Comparison of ENCODE assay signal across 18 cellular contexts in the genomic region with DNA sequence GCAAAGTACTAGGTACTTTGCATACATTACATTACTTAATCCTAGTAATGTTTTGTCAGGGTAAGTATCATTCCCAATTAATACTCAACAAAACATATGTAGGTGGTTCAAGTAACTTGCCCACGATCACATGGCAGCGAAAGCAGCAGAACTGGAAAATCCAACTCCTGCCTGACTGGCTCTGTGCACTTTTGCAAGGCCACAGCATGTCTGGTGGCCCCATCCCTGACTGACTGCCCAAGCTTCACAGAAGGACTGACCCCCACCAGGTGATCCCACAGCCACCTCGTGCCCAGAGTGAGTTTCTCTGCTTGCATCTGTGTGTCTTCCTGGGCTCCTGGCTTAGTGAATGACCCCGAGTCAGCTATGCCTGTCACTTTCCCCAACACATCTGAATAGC. TPM values are rescaled to one million over a fixed set of nuclear protein-coding genes. Genes with fewer than 3 reads are reported as not detected.
DNase-seq lines count a peak whose midpoint lies in the region; TF ChIP-seq lines count a peak whose summit lies in the region.
"Had no signal": no experiment of that assay in that cellular context is flagged by ENCODE, and none has a peak within 500 bp of the region (broad histone marks: within the 10 kb centered on the region; RNA-seq: fewer than 3 reads in every experiment).

No MANE protein-coding gene starts in this region.

- no peak for DNase-seq in activated naive CD4-positive, alpha-beta T cell treated with anti-CD3 and anti-CD28 coated beads, Interleukin-2, amount 10 ng/mL, durations not matched to agents 7 days and 5 days
- DNase-seq in iPS-NIHi11 (ENCODE audit: low spot score), result peak; percentile 24
- peak; percentile 65 to 78 for DNase-seq in thyroid gland
- DNase-seq in cerebellar nuclear complex (lab: John Stamatoyannopoulos, UW), result no peak
- DNase-seq in coronary artery (ENCODE audit: low spot score), result no peak
- no peak for DNase-seq in Ammon's horn (ENCODE audit: low spot score)
- DNase-seq: H9; hypothalamus; mesenchymal stem cell; naive thymus-derived CD8-positive, alpha-beta T cell; NCI-H1048; NCI-H2029 treated with DMSO at 0.1 percent for 48 hours; SHP77 treated with DMSO at 0.1 percent for 48 hours; T-helper 1 cell; transverse colon had no signal

- no peak for TF ChIP-seq POLR2A in thyroid gland (IDR thresholded peaks at IDR 0.05)

- H3K9me3 ChIP-seq in OCI-LY3 (ENCODE audit: insufficient read depth, low read length), result no peaks in the 10 kb centered on the region
- H3K9me3 ChIP-seq in thyroid gland, result no peaks in the 10 kb centered on the region
- H3K9me3 ChIP-seq: transverse colon had no signal

- H2AFZ ChIP-seq in OCI-LY3 (ENCODE audit: low read depth, low read length), result no peak overlapping the region

- H3K27ac Mint-ChIP-seq in activated naive CD4-positive, alpha-beta T cell treated with anti-CD3 and anti-CD28 coated beads, Interleukin-2, amount 50 U/mL, for 24 hours, result peak overlapping the region; percentile 46
- no peak overlapping the region for H3K27ac Mint-ChIP-seq in activated naive CD4-positive, alpha-beta T cell treated with anti-CD3 and anti-CD28 coated beads, Interleukin-2, amount 10 ng/mL, durations not matched to agents 7 days and 5 days

- peaks cover 67% of the 10 kb centered on the region for H3K36me3 ChIP-seq in OCI-LY3 (replicated peaks; ENCODE audit: low read depth, low read length)
- peaks cover 75 to 83% of the 10 kb centered on the region in 2 donors for H3K36me3 ChIP-seq in thyroid gland

- H3K9ac ChIP-seq in OCI-LY3 (ENCODE audit: low read length), result no peak overlapping the region

- H3K27me3 Mint-ChIP-seq in activated naive CD4-positive, alpha-beta T cell treated with anti-CD3 and anti-CD28 coated beads, Interleukin-2, amount 50 U/mL, for 24 hours, result no peaks in the 10 kb centered on the region
- no peaks in the 10 kb centered on the region for H3K27me3 Mint-ChIP-seq in activated naive CD4-positive, alpha-beta T cell treated with anti-CD3 and anti-CD28 coated beads, Interleukin-2, amount 10 ng/mL, durations not matched to agents 7 days and 5 days
- H3K27me3 Mint-ChIP-seq: naive thymus-derived CD8-positive, alpha-beta T cell had no signal

- H3K4me3 ChIP-seq in OCI-LY3 (ENCODE audit: low read length), result no peak overlapping the region
- H3K4me3 ChIP-seq in thyroid gland (replicated peaks in 1 of 3), result no peak overlapping the region
- no peak overlapping the region for H3K4me3 ChIP-seq in coronary artery
- H3K4me3 ChIP-seq: K562, transverse colon had no signal

- CTCF ChIA-PET in activated naive CD4-positive, alpha-beta T cell treated with anti-CD3 and anti-CD28 coated beads, Interleukin-2, amount 10 ng/mL, durations not matched to agents 7 days and 5 days (lab: Charles Lee), result interaction anchor here (1.4 kb wide), 1 partner anchor 11 kb away, joined by 3 read pairs; the partner anchor contains the start of gene CNP

- WGBS in thyroid gland, 2 donors, result 63 to 65% methylated on average over 4 of the region's 4 CpGs

- H3K27ac ChIP-seq in OCI-LY3 (ENCODE audit: low read length), result peak overlapping the region; percentile 88
- H3K27ac ChIP-seq in thyroid gland, result no peak overlapping the region
- no peak overlapping the region for H3K27ac ChIP-seq in coronary artery

- intact Hi-C loops in thyroid gland (cut with DNase I), result no loop called here

- no peak overlapping the region for H3K4me2 ChIP-seq in OCI-LY3 (ENCODE audit: low read length)

- H3K4me3 Mint-ChIP-seq in activated naive CD4-positive, alpha-beta T cell treated with anti-CD3 and anti-CD28 coated beads, Interleukin-2, amount 50 U/mL, for 24 hours, result no peak overlapping the region
- H3K4me3 Mint-ChIP-seq in activated naive CD4-positive, alpha-beta T cell treated with anti-CD3 and anti-CD28 coated beads, Interleukin-2, amount 10 ng/mL, durations not matched to agents 7 days and 5 days, result no peak overlapping the region
- H3K4me3 Mint-ChIP-seq: H9; naive thymus-derived CD8-positive, alpha-beta T cell had no signal

- H3K79me2 ChIP-seq in OCI-LY3 (ENCODE audit: low read length), result peaks cover 34% of the 10 kb centered on the region

- no peaks in the 10 kb centered on the region for H3K9me3 Mint-ChIP-seq in activated naive CD4-positive, alpha-beta T cell treated with anti-CD3 and anti-CD28 coated beads, Interleukin-2, amount 50 U/mL, for 24 hours
- H3K9me3 Mint-ChIP-seq in activated naive CD4-positive, alpha-beta T cell treated with anti-CD3 and anti-CD28 coated beads, Interleukin-2, amount 10 ng/mL, durations not matched to agents 7 days and 5 days, result no peaks in the 10 kb centered on the region
- H3K9me3 Mint-ChIP-seq: H9; naive thymus-derived CD8-positive, alpha-beta T cell had no signal

- no peaks in the 10 kb centered on the region for H3K4me1 Mint-ChIP-seq in activated naive CD4-positive, alpha-beta T cell treated with anti-CD3 and anti-CD28 coated beads, Interleukin-2, amount 50 U/mL, for 24 hours
- no peaks in the 10 kb centered on the region for H3K4me1 Mint-ChIP-seq in activated naive CD4-positive, alpha-beta T cell treated with anti-CD3 and anti-CD28 coated beads, Interleukin-2, amount 10 ng/mL, durations not matched to agents 7 days and 5 days
- H3K4me1 Mint-ChIP-seq: H9 had no signal

- peaks cover 11% of the 10 kb centered on the region for H3K36me3 Mint-ChIP-seq in activated naive CD4-positive, alpha-beta T cell treated with anti-CD3 and anti-CD28 coated beads, Interleukin-2, amount 50 U/mL, for 24 hours
- peaks cover 64% of the 10 kb centered on the region for H3K36me3 Mint-ChIP-seq in activated naive CD4-positive, alpha-beta T cell treated with anti-CD3 and anti-CD28 coated beads, Interleukin-2, amount 10 ng/mL, durations not matched to agents 7 days and 5 days

- H3K27me3 ChIP-seq in OCI-LY3 (ENCODE audit: low read depth, low read length), result no peaks in the 10 kb centered on the region
- no peaks in the 10 kb centered on the region for H3K27me3 ChIP-seq in thyroid gland
- H3K27me3 ChIP-seq: transverse colon had no signal

- TF ChIP-seq CTCF in OCI-LY3 (IDR thresholded peaks at IDR 0.05; ENCODE audit: low read depth, low read length) (no peak), thyroid gland (IDR thresholded peaks at IDR 0.05) (no peak), coronary artery (IDR thresholded peaks at IDR 0.05) (no peak)

- peaks cover 71% of the 10 kb centered on the region for H3K4me1 ChIP-seq in OCI-LY3 (ENCODE audit: low read length)
- peaks cover 0 to 14% of the 10 kb centered on the region in 2 donors for H3K4me1 ChIP-seq in thyroid gland

- H4K20me1 ChIP-seq in OCI-LY3 (ENCODE audit: insufficient read depth, low read length), result peaks cover 9% of the 10 kb centered on the region

RNA-seq across cellular contexts. Expression of gene CNP, which starts 11.4 kb away (rescaled TPM):
- 10 to 100 TPM; 41.8 to 65.2 (median 53.8) TPM for total RNA-seq in thyroid gland

RNA-seq across cellular contexts. Expression of gene DNAJC7, which starts 39.2 kb away (rescaled TPM):
- 10 to 100 TPM; 62.6 to 84.0 (median 65.6) TPM for total RNA-seq in thyroid gland

RNA-seq across cellular contexts. Expression of gene NKIRAS2, which starts 41.9 kb away (rescaled TPM):
- 10 to 100 TPM; 23.6 to 34.6 (median 26.6) TPM for total RNA-seq in thyroid gland

RNA-seq across cellular contexts. Expression of gene ODAD4, which starts 47.6 kb away (rescaled TPM):
- 1 to 10 TPM; 3.0 to 8.2 (median 3.8) TPM for total RNA-seq in thyroid gland
- total RNA-seq: naive thymus-derived CD8-positive, alpha-beta T cell had no signal

RNA-seq across cellular contexts. Expression of gene ACLY, which starts 59.2 kb away (rescaled TPM):
- total RNA-seq in thyroid gland, result 10 to 100 TPM; 62.6 to 85.2 (median 78.8) TPM

Comparison
In these comparisons a context has a peak if more than half of its experiments do, and no peak if none do; other contexts are left out.
1. DNase-seq: peak in iPS-NIHi11 (single experiment) and thyroid gland (2 of 2); none in activated naive CD4-positive, alpha-beta T cell treated with anti-CD3 and anti-CD28 coated beads, Interleukin-2, amount 10 ng/mL, durations not matched to agents 7 days and 5 days (single experiment), cerebellar nuclear complex (0 of 2), coronary artery (single experiment) and Ammon's horn (single experiment).